ENCODE assay signal across 1 cellular context in genomic region chr3:150359381-150359780, GRCh38.
TF ChIP-seq lines count a peak whose summit lies in the region.

No MANE protein-coding gene starts in this region.

TF ChIP-seq in SK-N-SH treated with all-trans-retinoic acid at 6 μM for 48 hours, 23 proteins besides CTCF, POLR2A, EP300 and RAD21 (continued from another document):
- TF ChIP-seq RARB (CRISPR knock-in tag; IDR thresholded peaks at IDR 0.05) (no peak), ZNF565 (CRISPR knock-in tag; conservative IDR thresholded peaks at IDR 0.05; ENCODE audit: low read depth) (no peak)
